Comparison of ENCODE assay signal across 8 cellular contexts in the genomic region with DNA sequence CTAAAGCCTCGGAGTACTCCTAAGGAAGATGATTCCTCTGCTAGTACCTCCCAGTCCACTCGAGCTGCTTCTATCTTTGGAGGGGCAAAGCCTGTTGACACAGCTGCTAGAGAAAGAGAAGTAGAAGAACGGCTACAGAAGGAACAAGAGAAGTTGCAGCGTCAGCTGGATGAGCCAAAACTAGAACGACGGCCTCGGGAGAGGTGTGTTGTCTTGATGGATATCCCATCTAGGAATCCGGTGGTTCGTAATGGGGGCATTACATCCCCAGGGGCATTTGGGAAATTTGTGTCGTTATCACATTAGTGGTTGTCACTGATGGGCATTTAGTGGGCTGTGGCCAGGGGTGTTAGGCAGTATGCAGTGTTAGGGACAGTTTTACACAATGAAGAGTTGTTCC. TPM values are rescaled to one million over a fixed set of nuclear protein-coding genes. Genes with fewer than 3 reads are reported as not detected.
DNase-seq lines count a peak whose midpoint lies in the region; ATAC-seq and TF ChIP-seq lines count a peak whose summit lies in the region.
"Not testable (repeated sequence)": the region's sequence is repeated elsewhere in the genome, so short reads cannot be mapped to it uniquely, and the experiment has no call there.

No MANE protein-coding gene starts in this region.

- not testable (repeated sequence) for H3K27me3 Mint-ChIP-seq in activated T-cell treated with anti-CD3 and anti-CD28 coated beads, Interleukin-2, amount 50 U/mL, for 24 hours; activated naive CD8-positive, alpha-beta T cell treated with anti-CD3 and anti-CD28 coated beads, Interleukin-2, amount 50 U/mL, for 24 hours

- H3K4me1 ChIP-seq in A673 (ENCODE audit: insufficient read depth, low read length, poor library complexity, severe bottlenecking): not testable (repeated sequence)
- peaks cover 14% of the 10 kb centered on the region for H3K4me1 ChIP-seq in mesodermal cell (ENCODE audit: control insufficient read depth, insufficient read depth, low read length, poor library complexity, severe bottlenecking)
- H3K4me1 ChIP-seq in neutrophil (ENCODE audit: control insufficient read depth in 1 of 2, insufficient read depth in 1 of 2, low read depth in 1 of 2, low read length in 1 of 2): peaks cover 8 to 12% of the 10 kb centered on the region in 2 experiments

- intact Hi-C loops in A673 (cut with micrococcal nuclease; ENCODE audit: unreplicated experiment); dorsolateral prefrontal cortex (cut with DNase I): not testable (repeated sequence)

- not testable (repeated sequence) for DNase-seq in A673 (ENCODE audit: low spot score); SK-N-MC (ENCODE audit: low read depth, low spot score); activated T-cell treated with anti-CD3 and anti-CD28 coated beads, Interleukin-2, amount 50 U/mL, for 24 hours; activated naive CD8-positive, alpha-beta T cell treated with anti-CD3 and anti-CD28 coated beads, Interleukin-2, amount 50 U/mL, for 24 hours; dorsolateral prefrontal cortex

- peak overlapping the region; percentile 88 for H3K27ac Mint-ChIP-seq in activated T-cell treated with anti-CD3 and anti-CD28 coated beads, Interleukin-2, amount 50 U/mL, for 24 hours
- H3K27ac Mint-ChIP-seq in activated naive CD8-positive, alpha-beta T cell treated with anti-CD3 and anti-CD28 coated beads, Interleukin-2, amount 50 U/mL, for 24 hours: peak overlapping the region; percentile 15

- H3K4me3 Mint-ChIP-seq in activated T-cell treated with anti-CD3 and anti-CD28 coated beads, Interleukin-2, amount 50 U/mL, for 24 hours; activated naive CD8-positive, alpha-beta T cell treated with anti-CD3 and anti-CD28 coated beads, Interleukin-2, amount 50 U/mL, for 24 hours: not testable (repeated sequence)

- H3K9me3 ChIP-seq in A673 (ENCODE audit: low read depth, low read length, poor library complexity, severe bottlenecking); SK-N-MC (ENCODE audit: low read depth, low read length); mesodermal cell (ENCODE audit: control insufficient read depth, low read length); neutrophil: not testable (repeated sequence)

- H3K36me3 ChIP-seq in A673 (ENCODE audit: insufficient read depth, low read length, poor library complexity, severe bottlenecking): peaks cover 87% of the 10 kb centered on the region
- H3K36me3 ChIP-seq in SK-N-MC (ENCODE audit: insufficient read depth, low read length): peaks cover 88% of the 10 kb centered on the region
- H3K36me3 ChIP-seq in mesodermal cell (ENCODE audit: control insufficient read depth, insufficient read depth, low read length): peaks cover 91% of the 10 kb centered on the region
- H3K36me3 ChIP-seq in neutrophil: peaks cover 90% of the 10 kb centered on the region

- H3K9me3 Mint-ChIP-seq in activated T-cell treated with anti-CD3 and anti-CD28 coated beads, Interleukin-2, amount 50 U/mL, for 24 hours; activated naive CD8-positive, alpha-beta T cell treated with anti-CD3 and anti-CD28 coated beads, Interleukin-2, amount 50 U/mL, for 24 hours: not testable (repeated sequence)

- not testable (repeated sequence) for H3K27me3 ChIP-seq in A673 (replicated peaks; ENCODE audit: insufficient read depth, low read depth, low read length, poor library complexity); dorsolateral prefrontal cortex; neutrophil

- CTCF ChIA-PET in A673 (lab: Charles Lee): not testable (repeated sequence)

- not testable (repeated sequence) for TF ChIP-seq CTCF in A673 (conservative IDR thresholded peaks at IDR 0.05; ENCODE audit: low read depth, low read length); dorsolateral prefrontal cortex (IDR thresholded peaks at IDR 0.05 in 54 of 56, conservative IDR thresholded peaks at IDR 0.05 in 2 of 56; ENCODE audit: low read depth in 1 of 56, partially characterized antibody in 56 of 56); neutrophil (IDR thresholded peaks at IDR 0.05)

- peaks cover 93% of the 10 kb centered on the region for H3K36me3 Mint-ChIP-seq in activated T-cell treated with anti-CD3 and anti-CD28 coated beads, Interleukin-2, amount 50 U/mL, for 24 hours (ENCODE audit: low read depth)
- peaks cover 78% of the 10 kb centered on the region for H3K36me3 Mint-ChIP-seq in activated naive CD8-positive, alpha-beta T cell treated with anti-CD3 and anti-CD28 coated beads, Interleukin-2, amount 50 U/mL, for 24 hours (ENCODE audit: low read depth)

- not testable (repeated sequence) for ATAC-seq in activated naive CD8-positive, alpha-beta T cell treated with anti-CD3 and anti-CD28 coated beads, Interleukin-2, amount 50 U/mL, for 24 hours

- H3K4me1 Mint-ChIP-seq in activated T-cell treated with anti-CD3 and anti-CD28 coated beads, Interleukin-2, amount 50 U/mL, for 24 hours (ENCODE audit: low read depth): peaks cover 26% of the 10 kb centered on the region
- peaks cover 10% of the 10 kb centered on the region for H3K4me1 Mint-ChIP-seq in activated naive CD8-positive, alpha-beta T cell treated with anti-CD3 and anti-CD28 coated beads, Interleukin-2, amount 50 U/mL, for 24 hours

- BruUV-seq in A673 (replicated peaks; lab: Mats Ljungman, UMichigan): not testable (repeated sequence)

- POLR2A ChIA-PET in A673 (lab: Charles Lee; ENCODE audit: low non-redundant PET): not testable (repeated sequence)

- not testable (repeated sequence) for H3K4me3 ChIP-seq in A673 (ENCODE audit: low read depth, low read length, poor library complexity, severe bottlenecking); SK-N-MC; dorsolateral prefrontal cortex; mesodermal cell (ENCODE audit: extremely low read depth, insufficient read depth, low read length, poor library complexity, severe bottlenecking); neutrophil (ENCODE audit: low read depth in 1 of 2, low read length in 1 of 2)

- 80 to 97% methylated on average over 1 to 8 of the region's 10 CpGs for WGBS in mesodermal cell (ENCODE audit: insufficient coverage in 2 of 2), 2 experiments

- H3K9ac ChIP-seq in SK-N-MC (ENCODE audit: insufficient read length): not testable (repeated sequence)

- peak overlapping the region; percentile 17 for H3K27ac ChIP-seq in A673 (ENCODE audit: low read depth, low read length, poor library complexity, severe bottlenecking)
- H3K27ac ChIP-seq in SK-N-MC: 0 out of 2 replicates have a peak overlapping the region, but pooled peaks have one; percentile 50
- H3K27ac ChIP-seq in dorsolateral prefrontal cortex: peak overlapping the region in 48 of 59 donors; percentile 7 to 81 (median 60)
- peak overlapping the region; percentile 33 for H3K27ac ChIP-seq in mesodermal cell (ENCODE audit: low read depth, low read length, severe bottlenecking)
- peak overlapping the region; percentile 10 for H3K27ac ChIP-seq in neutrophil
- peak overlapping the region; percentile 3 for H3K27ac ChIP-seq in temporal lobe (ENCODE audit: low read depth, low read length)

RNA-seq across cellular contexts. Expression of a gene that starts 16.0 kb away (rescaled TPM):
- total RNA-seq in A673 (2021) (3.4 and 6.1 TPM in 2 replicates), dorsolateral prefrontal cortex (100 to 1,000 TPM in 57 of 120 experiments, 10 to 100 TPM in 63; 51.8 to 194 (median 96.4) TPM), temporal lobe (13.5 TPM)
- polyA plus RNA-seq in mesodermal cell (2013, experiment 1 of 2): 30.9 TPM
- 19.3 TPM for polyA plus RNA-seq in mesodermal cell (2013, experiment 2 of 2)

RNA-seq across cellular contexts. Expression of a gene that starts 27.6 kb away (rescaled TPM):
- 393 and 400 TPM in 2 replicates for total RNA-seq in A673 (2021)
- total RNA-seq in dorsolateral prefrontal cortex: 100 to 1,000 TPM; 207 to 375 (median 283) TPM
- polyA plus RNA-seq in mesodermal cell (2013, experiment 1 of 2): 346 TPM
- polyA plus RNA-seq in mesodermal cell (2013, experiment 2 of 2): 376 TPM
- 611 TPM for total RNA-seq in temporal lobe

RNA-seq across cellular contexts. Expression of a gene that starts 45.4 kb away (rescaled TPM):
- total RNA-seq in A673 (2021) (17.0 and 19.3 TPM in 2 replicates), dorsolateral prefrontal cortex (100 to 1,000 TPM in 119 of 120 experiments, 10 to 100 TPM in 1; 74.6 to 263 (median 181) TPM), temporal lobe (22.9 TPM)
- polyA plus RNA-seq in mesodermal cell (2013, experiment 1 of 2): 9.6 TPM
- 7.3 TPM for polyA plus RNA-seq in mesodermal cell (2013, experiment 2 of 2)

Comparison
In these comparisons a context has a peak if more than half of its experiments do, and no peak if none do; other contexts are left out.
1. H3K27ac ChIP-seq: peak in every context shown above with its lines; median percentile 60 in dorsolateral prefrontal cortex; 50 in SK-N-MC; 33 in mesodermal cell; 17 in A673; 10 in neutrophil; 3 in temporal lobe.